In genomic region chr14:105010106-105010505, GRCh38 we compare ENCODE assay signal across 1 cellular context.
TF ChIP-seq lines count a peak whose summit lies in the region.

No MANE protein-coding gene starts in this region.

TF ChIP-seq in HepG2, 621 proteins besides CTCF, POLR2A, EP300 and RAD21:
- no peak for TF ChIP-seq ZNF513 (CRISPR knock-in tag; conservative IDR thresholded peaks at IDR 0.05)
- no peak for TF ChIP-seq ZNF367 (CRISPR knock-in tag; IDR thresholded peaks at IDR 0.05; ENCODE audit: borderline replicate concordance)
- no peak for TF ChIP-seq EZH2 (conservative IDR thresholded peaks at IDR 0.05; ENCODE audit: low read depth, low read length)
- no peak for TF ChIP-seq ZNF615 (CRISPR knock-in tag; IDR thresholded peaks at IDR 0.05; ENCODE audit: borderline replicate concordance)
- TF ChIP-seq, protein P1, sequence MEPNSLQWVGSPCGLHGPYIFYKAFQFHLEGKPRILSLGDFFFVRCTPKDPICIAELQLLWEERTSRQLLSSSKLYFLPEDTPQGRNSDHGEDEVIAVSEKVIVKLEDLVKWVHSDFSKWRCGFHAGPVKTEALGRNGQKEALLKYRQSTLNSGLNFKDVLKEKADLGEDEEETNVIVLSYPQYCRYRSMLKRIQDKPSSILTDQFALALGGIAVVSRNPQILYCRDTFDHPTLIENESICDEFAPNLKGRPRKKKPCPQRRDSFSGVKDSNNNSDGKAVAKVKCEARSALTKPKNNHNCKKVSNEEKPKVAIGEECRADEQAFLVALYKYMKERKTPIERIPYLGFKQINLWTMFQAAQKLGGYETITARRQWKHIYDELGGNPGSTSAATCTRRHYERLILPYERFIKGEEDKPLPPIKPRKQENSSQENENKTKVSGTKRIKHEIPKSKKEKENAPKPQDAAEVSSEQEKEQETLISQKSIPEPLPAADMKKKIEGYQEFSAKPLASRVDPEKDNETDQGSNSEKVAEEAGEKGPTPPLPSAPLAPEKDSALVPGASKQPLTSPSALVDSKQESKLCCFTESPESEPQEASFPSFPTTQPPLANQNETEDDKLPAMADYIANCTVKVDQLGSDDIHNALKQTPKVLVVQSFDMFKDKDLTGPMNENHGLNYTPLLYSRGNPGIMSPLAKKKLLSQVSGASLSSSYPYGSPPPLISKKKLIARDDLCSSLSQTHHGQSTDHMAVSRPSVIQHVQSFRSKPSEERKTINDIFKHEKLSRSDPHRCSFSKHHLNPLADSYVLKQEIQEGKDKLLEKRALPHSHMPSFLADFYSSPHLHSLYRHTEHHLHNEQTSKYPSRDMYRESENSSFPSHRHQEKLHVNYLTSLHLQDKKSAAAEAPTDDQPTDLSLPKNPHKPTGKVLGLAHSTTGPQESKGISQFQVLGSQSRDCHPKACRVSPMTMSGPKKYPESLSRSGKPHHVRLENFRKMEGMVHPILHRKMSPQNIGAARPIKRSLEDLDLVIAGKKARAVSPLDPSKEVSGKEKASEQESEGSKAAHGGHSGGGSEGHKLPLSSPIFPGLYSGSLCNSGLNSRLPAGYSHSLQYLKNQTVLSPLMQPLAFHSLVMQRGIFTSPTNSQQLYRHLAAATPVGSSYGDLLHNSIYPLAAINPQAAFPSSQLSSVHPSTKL (CRISPR knock-in tag; IDR thresholded peaks at IDR 0.05) = no peak
- TF ChIP-seq PITX1 (CRISPR knock-in tag; IDR thresholded peaks at IDR 0.05) = no peak
- no peak for TF ChIP-seq PAWR (CRISPR knock-in tag; IDR thresholded peaks at IDR 0.05; ENCODE audit: borderline replicate concordance)
- no peak for TF ChIP-seq MIXL1 (CRISPR knock-in tag; IDR thresholded peaks at IDR 0.05)
- TF ChIP-seq SALL1 (CRISPR knock-in tag; IDR thresholded peaks at IDR 0.05) = no peak
- TF ChIP-seq ZNF558 (CRISPR knock-in tag; IDR thresholded peaks at IDR 0.05; ENCODE audit: borderline replicate concordance) = no peak
- no peak for TF ChIP-seq IRF2 (CRISPR knock-in tag; IDR thresholded peaks at IDR 0.05)
- no peak for TF ChIP-seq SIN3B (IDR thresholded peaks at IDR 0.05; ENCODE audit: low read length)
- no peak for TF ChIP-seq ZKSCAN1 (IDR thresholded peaks at IDR 0.05; ENCODE audit: low read length)
- TF ChIP-seq, protein P2, sequence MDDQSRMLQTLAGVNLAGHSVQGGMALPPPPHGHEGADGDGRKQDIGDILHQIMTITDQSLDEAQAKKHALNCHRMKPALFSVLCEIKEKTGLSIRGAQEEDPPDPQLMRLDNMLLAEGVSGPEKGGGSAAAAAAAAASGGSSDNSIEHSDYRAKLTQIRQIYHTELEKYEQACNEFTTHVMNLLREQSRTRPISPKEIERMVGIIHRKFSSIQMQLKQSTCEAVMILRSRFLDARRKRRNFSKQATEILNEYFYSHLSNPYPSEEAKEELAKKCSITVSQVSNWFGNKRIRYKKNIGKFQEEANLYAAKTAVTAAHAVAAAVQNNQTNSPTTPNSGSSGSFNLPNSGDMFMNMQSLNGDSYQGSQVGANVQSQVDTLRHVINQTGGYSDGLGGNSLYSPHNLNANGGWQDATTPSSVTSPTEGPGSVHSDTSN (CRISPR knock-in tag; IDR thresholded peaks at IDR 0.05; ENCODE audit: borderline replicate concordance) = no peak
- no peak for TF ChIP-seq SMAD1 (CRISPR knock-in tag; IDR thresholded peaks at IDR 0.05; ENCODE audit: borderline replicate concordance, low read depth)
